ENCODE assay signal across 1 cellular context in the genomic region with DNA sequence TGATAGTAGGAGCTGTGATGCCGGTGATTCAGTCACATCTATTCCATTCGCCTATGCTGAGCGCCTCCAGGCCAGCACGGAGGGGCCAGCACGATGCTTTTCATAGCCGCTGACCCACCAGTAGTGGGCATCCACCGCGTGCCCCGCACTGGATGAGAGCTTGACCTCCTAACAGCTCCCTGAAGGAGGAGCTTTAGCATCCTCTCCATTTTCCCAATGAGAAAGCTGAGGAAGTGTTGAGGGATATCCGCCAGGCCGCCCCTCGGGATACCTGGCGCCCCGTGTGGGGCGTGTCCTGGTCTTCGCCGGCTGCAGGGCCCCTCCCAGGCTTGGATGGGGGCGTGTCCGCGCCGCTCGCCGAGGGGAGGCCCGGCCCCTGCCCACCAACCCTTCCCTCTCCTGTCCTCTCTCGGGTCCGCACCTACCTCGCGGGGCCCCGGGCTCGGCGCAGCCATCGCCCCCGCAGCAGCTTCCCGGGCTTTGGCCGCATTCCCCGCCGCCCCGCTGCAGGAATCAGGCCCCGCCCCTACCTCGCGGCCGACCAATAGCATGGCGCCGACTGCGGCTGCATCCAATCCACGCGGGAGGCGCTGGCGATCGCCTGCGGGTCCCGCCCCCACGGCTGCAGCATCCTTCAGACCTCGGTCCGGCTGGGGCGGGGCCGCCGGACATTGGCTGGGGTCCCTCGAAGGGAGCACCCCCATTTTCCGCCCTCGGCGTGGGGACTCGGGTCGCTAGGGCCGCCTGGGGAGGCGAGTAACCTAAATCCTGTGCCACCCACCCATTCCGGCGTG.
TF ChIP-seq lines count a peak whose summit lies in the region.

A gene with protein sequence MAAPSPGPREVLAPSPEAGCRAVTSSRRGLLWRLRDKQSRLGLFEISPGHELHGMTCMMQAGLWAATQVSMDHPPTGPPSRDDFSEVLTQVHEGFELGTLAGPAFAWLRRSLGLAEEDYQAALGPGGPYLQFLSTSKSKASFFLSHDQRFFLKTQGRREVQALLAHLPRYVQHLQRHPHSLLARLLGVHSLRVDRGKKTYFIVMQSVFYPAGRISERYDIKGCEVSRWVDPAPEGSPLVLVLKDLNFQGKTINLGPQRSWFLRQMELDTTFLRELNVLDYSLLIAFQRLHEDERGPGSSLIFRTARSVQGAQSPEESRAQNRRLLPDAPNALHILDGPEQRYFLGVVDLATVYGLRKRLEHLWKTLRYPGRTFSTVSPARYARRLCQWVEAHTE (minus strand): TSS at position 480 of the 794 bp plus-strand sequence. CDS start 25 bp downstream, at position 455.

TF ChIP-seq in K562, 482 proteins besides CTCF, POLR2A, EP300 and RAD21 (continued from another document and continues in another):
- TF ChIP-seq, protein P1, sequence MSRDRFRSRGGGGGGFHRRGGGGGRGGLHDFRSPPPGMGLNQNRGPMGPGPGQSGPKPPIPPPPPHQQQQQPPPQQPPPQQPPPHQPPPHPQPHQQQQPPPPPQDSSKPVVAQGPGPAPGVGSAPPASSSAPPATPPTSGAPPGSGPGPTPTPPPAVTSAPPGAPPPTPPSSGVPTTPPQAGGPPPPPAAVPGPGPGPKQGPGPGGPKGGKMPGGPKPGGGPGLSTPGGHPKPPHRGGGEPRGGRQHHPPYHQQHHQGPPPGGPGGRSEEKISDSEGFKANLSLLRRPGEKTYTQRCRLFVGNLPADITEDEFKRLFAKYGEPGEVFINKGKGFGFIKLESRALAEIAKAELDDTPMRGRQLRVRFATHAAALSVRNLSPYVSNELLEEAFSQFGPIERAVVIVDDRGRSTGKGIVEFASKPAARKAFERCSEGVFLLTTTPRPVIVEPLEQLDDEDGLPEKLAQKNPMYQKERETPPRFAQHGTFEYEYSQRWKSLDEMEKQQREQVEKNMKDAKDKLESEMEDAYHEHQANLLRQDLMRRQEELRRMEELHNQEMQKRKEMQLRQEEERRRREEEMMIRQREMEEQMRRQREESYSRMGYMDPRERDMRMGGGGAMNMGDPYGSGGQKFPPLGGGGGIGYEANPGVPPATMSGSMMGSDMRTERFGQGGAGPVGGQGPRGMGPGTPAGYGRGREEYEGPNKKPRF (IDR thresholded peaks at IDR 0.05; ENCODE audit: low read depth, low read length): no peak
- no peak for TF ChIP-seq SMARCA5 (IDR thresholded peaks at IDR 0.05)
- no peak for TF ChIP-seq C11orf30 (IDR thresholded peaks at IDR 0.05; ENCODE audit: low read depth)
- TF ChIP-seq, protein P2, sequence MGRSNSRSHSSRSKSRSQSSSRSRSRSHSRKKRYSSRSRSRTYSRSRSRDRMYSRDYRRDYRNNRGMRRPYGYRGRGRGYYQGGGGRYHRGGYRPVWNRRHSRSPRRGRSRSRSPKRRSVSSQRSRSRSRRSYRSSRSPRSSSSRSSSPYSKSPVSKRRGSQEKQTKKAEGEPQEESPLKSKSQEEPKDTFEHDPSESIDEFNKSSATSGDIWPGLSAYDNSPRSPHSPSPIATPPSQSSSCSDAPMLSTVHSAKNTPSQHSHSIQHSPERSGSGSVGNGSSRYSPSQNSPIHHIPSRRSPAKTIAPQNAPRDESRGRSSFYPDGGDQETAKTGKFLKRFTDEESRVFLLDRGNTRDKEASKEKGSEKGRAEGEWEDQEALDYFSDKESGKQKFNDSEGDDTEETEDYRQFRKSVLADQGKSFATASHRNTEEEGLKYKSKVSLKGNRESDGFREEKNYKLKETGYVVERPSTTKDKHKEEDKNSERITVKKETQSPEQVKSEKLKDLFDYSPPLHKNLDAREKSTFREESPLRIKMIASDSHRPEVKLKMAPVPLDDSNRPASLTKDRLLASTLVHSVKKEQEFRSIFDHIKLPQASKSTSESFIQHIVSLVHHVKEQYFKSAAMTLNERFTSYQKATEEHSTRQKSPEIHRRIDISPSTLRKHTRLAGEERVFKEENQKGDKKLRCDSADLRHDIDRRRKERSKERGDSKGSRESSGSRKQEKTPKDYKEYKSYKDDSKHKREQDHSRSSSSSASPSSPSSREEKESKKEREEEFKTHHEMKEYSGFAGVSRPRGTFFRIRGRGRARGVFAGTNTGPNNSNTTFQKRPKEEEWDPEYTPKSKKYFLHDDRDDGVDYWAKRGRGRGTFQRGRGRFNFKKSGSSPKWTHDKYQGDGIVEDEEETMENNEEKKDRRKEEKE (IDR thresholded peaks at IDR 0.05; ENCODE audit: borderline replicate concordance in 1 of 2, control insufficient read depth in 1 of 2, low read depth in 2 of 2, low read length in 1 of 2): no peak
- no peak for TF ChIP-seq TEAD4 (IDR thresholded peaks at IDR 0.05; ENCODE audit: low read length)
- no peak for TF ChIP-seq TEAD4 (CRISPR knock-in tag; IDR thresholded peaks at IDR 0.05; ENCODE audit: borderline replicate concordance)
- no peak for TF ChIP-seq MAFK (IDR thresholded peaks at IDR 0.05; ENCODE audit: low read length)
- TF ChIP-seq SRSF9 (IDR thresholded peaks at IDR 0.05; ENCODE audit: borderline replicate concordance, low read depth, low read length): no peak
- TF ChIP-seq EHMT2 (IDR thresholded peaks at IDR 0.05): no peak
- no peak for TF ChIP-seq ZNF766 (CRISPR knock-in tag; conservative IDR thresholded peaks at IDR 0.05)
- TF ChIP-seq FOS (IDR thresholded peaks at IDR 0.05; ENCODE audit: extremely low read depth, insufficient read length): peak; percentile 86
- TF ChIP-seq, protein P3, sequence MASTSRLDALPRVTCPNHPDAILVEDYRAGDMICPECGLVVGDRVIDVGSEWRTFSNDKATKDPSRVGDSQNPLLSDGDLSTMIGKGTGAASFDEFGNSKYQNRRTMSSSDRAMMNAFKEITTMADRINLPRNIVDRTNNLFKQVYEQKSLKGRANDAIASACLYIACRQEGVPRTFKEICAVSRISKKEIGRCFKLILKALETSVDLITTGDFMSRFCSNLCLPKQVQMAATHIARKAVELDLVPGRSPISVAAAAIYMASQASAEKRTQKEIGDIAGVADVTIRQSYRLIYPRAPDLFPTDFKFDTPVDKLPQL (IDR thresholded peaks at IDR 0.05; ENCODE audit: extremely low read depth, insufficient read length): no peak
- TF ChIP-seq PTBP1 (IDR thresholded peaks at IDR 0.05; ENCODE audit: low read depth, low read length): no peak
- TF ChIP-seq MCM3 (IDR thresholded peaks at IDR 0.05): no peak
- TF ChIP-seq JUN (IDR thresholded peaks at IDR 0.05; ENCODE audit: borderline replicate concordance, low read depth, low read length): no peak
- TF ChIP-seq JUN (CRISPR knock-in tag; IDR thresholded peaks at IDR 0.05; ENCODE audit: borderline replicate concordance): 0 out of 2 replicates have a peak, but pooled peaks have one; percentile 60
- no peak for TF ChIP-seq HCFC1 (IDR thresholded peaks at IDR 0.05; ENCODE audit: low read depth, low read length)
- no peak for TF ChIP-seq KLF16 (IDR thresholded peaks at IDR 0.05)
- TF ChIP-seq, protein P4, sequence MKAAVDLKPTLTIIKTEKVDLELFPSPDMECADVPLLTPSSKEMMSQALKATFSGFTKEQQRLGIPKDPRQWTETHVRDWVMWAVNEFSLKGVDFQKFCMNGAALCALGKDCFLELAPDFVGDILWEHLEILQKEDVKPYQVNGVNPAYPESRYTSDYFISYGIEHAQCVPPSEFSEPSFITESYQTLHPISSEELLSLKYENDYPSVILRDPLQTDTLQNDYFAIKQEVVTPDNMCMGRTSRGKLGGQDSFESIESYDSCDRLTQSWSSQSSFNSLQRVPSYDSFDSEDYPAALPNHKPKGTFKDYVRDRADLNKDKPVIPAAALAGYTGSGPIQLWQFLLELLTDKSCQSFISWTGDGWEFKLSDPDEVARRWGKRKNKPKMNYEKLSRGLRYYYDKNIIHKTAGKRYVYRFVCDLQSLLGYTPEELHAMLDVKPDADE (conservative IDR thresholded peaks at IDR 0.05; ENCODE audit: control insufficient read depth, low read depth, low read length): peak; percentile 73; the same call in 1 of the 2 replicates
- no peak for TF ChIP-seq DNMT1 (IDR thresholded peaks at IDR 0.05)
- peak; percentile 91 for TF ChIP-seq POLR2G (IDR thresholded peaks at IDR 0.05; ENCODE audit: low read depth, low read length)
- no peak for TF ChIP-seq ZNF232 (CRISPR knock-in tag; IDR thresholded peaks at IDR 0.05)
- no peak for TF ChIP-seq SIN3B (IDR thresholded peaks at IDR 0.05; ENCODE audit: low read depth)
- TF ChIP-seq ZZZ3 (IDR thresholded peaks at IDR 0.05): no peak
- peak; percentile 51 to 56; a peak in 3 of 4 replicates for TF ChIP-seq NRF1 (conservative IDR thresholded peaks at IDR 0.05 in 1 of 2, IDR thresholded peaks at IDR 0.05 in 1 of 2)
- no peak for TF ChIP-seq CEBPG (CRISPR knock-in tag; IDR thresholded peaks at IDR 0.05)
- no peak for TF ChIP-seq CEBPG (tag; conservative IDR thresholded peaks at IDR 0.05 in 1 of 2, IDR thresholded peaks at IDR 0.05 in 1 of 2)
- TF ChIP-seq, protein P5, sequence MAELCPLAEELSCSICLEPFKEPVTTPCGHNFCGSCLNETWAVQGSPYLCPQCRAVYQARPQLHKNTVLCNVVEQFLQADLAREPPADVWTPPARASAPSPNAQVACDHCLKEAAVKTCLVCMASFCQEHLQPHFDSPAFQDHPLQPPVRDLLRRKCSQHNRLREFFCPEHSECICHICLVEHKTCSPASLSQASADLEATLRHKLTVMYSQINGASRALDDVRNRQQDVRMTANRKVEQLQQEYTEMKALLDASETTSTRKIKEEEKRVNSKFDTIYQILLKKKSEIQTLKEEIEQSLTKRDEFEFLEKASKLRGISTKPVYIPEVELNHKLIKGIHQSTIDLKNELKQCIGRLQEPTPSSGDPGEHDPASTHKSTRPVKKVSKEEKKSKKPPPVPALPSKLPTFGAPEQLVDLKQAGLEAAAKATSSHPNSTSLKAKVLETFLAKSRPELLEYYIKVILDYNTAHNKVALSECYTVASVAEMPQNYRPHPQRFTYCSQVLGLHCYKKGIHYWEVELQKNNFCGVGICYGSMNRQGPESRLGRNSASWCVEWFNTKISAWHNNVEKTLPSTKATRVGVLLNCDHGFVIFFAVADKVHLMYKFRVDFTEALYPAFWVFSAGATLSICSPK (IDR thresholded peaks at IDR 0.05; ENCODE audit: borderline replicate concordance): no peak
- no peak for TF ChIP-seq KDM1A (IDR thresholded peaks at IDR 0.05)
- TF ChIP-seq, protein P6, sequence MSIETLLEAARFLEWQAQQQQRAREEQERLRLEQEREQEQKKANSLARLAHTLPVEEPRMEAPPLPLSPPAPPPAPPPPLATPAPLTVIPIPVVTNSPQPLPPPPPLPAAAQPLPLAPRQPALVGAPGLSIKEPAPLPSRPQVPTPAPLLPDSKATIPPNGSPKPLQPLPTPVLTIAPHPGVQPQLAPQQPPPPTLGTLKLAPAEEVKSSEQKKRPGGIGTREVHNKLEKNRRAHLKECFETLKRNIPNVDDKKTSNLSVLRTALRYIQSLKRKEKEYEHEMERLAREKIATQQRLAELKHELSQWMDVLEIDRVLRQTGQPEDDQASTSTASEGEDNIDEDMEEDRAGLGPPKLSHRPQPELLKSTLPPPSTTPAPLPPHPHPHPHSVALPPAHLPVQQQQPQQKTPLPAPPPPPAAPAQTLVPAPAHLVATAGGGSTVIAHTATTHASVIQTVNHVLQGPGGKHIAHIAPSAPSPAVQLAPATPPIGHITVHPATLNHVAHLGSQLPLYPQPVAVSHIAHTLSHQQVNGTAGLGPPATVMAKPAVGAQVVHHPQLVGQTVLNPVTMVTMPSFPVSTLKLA (conservative IDR thresholded peaks at IDR 0.05): no peak
- no peak for TF ChIP-seq ZNF57 (CRISPR knock-in tag; IDR thresholded peaks at IDR 0.05)
- no peak for TF ChIP-seq FOXA1 (IDR thresholded peaks at IDR 0.05; ENCODE audit: borderline replicate concordance)
- TF ChIP-seq ZNF431 (CRISPR knock-in tag; IDR thresholded peaks at IDR 0.05): no peak
- no peak for TF ChIP-seq RBM15 (IDR thresholded peaks at IDR 0.05; ENCODE audit: insufficient read depth, low read length)
- TF ChIP-seq TAF7 (tag; IDR thresholded peaks at IDR 0.05): no peak
- no peak for TF ChIP-seq PURB (CRISPR knock-in tag; IDR thresholded peaks at IDR 0.05; ENCODE audit: low read depth)
- no peak for TF ChIP-seq GTF2E2 (tag; IDR thresholded peaks at IDR 0.05)
- TF ChIP-seq ZNF408 (CRISPR knock-in tag; IDR thresholded peaks at IDR 0.05; ENCODE audit: low read depth): no peak
- TF ChIP-seq, protein P7, sequence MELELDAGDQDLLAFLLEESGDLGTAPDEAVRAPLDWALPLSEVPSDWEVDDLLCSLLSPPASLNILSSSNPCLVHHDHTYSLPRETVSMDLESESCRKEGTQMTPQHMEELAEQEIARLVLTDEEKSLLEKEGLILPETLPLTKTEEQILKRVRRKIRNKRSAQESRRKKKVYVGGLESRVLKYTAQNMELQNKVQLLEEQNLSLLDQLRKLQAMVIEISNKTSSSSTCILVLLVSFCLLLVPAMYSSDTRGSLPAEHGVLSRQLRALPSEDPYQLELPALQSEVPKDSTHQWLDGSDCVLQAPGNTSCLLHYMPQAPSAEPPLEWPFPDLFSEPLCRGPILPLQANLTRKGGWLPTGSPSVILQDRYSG (tag; conservative IDR thresholded peaks at IDR 0.05; ENCODE audit: low read depth): no peak
- peak; percentile 78; the same call in 1 of the 2 replicates for TF ChIP-seq POLR2AphosphoS2 (IDR thresholded peaks at IDR 0.05; ENCODE audit: low read length)
- no peak for TF ChIP-seq ILF3 (IDR thresholded peaks at IDR 0.05; ENCODE audit: borderline replicate concordance)
- TF ChIP-seq ZFPM2 (CRISPR knock-in tag; IDR thresholded peaks at IDR 0.05): no peak
- no peak for TF ChIP-seq ZNF75A (CRISPR knock-in tag; IDR thresholded peaks at IDR 0.05)
- no peak for TF ChIP-seq GTF2F1 (IDR thresholded peaks at IDR 0.05; ENCODE audit: low read depth, low read length)
- TF ChIP-seq, protein P8, sequence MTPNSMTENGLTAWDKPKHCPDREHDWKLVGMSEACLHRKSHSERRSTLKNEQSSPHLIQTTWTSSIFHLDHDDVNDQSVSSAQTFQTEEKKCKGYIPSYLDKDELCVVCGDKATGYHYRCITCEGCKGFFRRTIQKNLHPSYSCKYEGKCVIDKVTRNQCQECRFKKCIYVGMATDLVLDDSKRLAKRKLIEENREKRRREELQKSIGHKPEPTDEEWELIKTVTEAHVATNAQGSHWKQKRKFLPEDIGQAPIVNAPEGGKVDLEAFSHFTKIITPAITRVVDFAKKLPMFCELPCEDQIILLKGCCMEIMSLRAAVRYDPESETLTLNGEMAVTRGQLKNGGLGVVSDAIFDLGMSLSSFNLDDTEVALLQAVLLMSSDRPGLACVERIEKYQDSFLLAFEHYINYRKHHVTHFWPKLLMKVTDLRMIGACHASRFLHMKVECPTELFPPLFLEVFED (CRISPR knock-in tag; conservative IDR thresholded peaks at IDR 0.05): 0 out of 2 replicates have a peak, but pooled peaks have one; percentile 2
- no peak for TF ChIP-seq SMAD1 (IDR thresholded peaks at IDR 0.05; ENCODE audit: low read depth, low read length, partially characterized antibody)
- no peak for TF ChIP-seq TAF15 (IDR thresholded peaks at IDR 0.05; ENCODE audit: low read depth, low read length)
- peak; percentile 81 for TF ChIP-seq NFYB (IDR thresholded peaks at IDR 0.05; ENCODE audit: extremely low read depth, insufficient read length)
- no peak for TF ChIP-seq NCOA6 (IDR thresholded peaks at IDR 0.05)
- no peak for TF ChIP-seq ZNF143 (CRISPR knock-in tag; IDR thresholded peaks at IDR 0.05)
- no peak for TF ChIP-seq SRSF7 (optimal IDR thresholded peaks at IDR 0.05; ENCODE audit: low read depth, low read length)
- no peak for TF ChIP-seq NCOA2 (IDR thresholded peaks at IDR 0.05; ENCODE audit: partially characterized antibody in 2 of 2)
- no peak for TF ChIP-seq PPARD (CRISPR knock-in tag; IDR thresholded peaks at IDR 0.05)
- TF ChIP-seq CBFA2T3 (IDR thresholded peaks at IDR 0.05): no peak
- 0 out of 2 replicates have a peak, but pooled peaks have one; percentile 79 for TF ChIP-seq NR1H2 (CRISPR knock-in tag; IDR thresholded peaks at IDR 0.05)
- no peak for TF ChIP-seq TCF7L2 (IDR thresholded peaks at IDR 0.05; ENCODE audit: low read depth, low read length)
- TF ChIP-seq ZKSCAN3 (CRISPR knock-in tag; IDR thresholded peaks at IDR 0.05): no peak
- no peak for TF ChIP-seq TARDBP (IDR thresholded peaks at IDR 0.05)
